ENCODE assay signal across 8 cellular contexts in the genomic region with DNA sequence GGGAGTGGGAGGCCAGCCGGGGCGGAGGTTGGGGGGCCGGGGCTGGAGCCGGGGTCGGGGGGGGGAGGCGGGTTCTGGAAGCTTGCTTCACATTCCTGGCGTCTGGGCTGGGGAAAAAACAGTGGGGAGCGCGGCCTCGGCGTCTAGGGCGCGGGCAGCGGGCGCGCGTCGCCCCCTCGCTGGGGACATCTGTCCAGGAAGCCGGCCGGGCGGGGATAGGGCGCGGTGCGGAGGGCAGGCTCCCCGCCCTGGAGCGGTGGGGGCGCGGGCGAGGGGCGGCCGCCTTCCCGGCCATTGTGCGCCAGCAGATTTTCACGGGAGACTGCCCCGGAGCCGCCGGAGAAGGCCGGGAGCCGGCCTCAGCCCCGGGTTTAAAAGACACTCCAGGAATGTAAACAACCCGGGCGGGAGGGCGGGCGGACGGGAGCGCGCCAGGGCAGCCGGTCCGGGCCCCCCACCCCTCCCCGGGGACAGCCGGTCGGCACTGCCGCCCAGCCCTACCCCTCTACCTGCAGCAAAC. TPM values are rescaled to one million over a fixed set of nuclear protein-coding genes. Genes with fewer than 3 reads are reported as not detected.
DNase-seq lines count a peak whose midpoint lies in the region; ATAC-seq, FAIRE-seq and TF ChIP-seq lines count a peak whose summit lies in the region.

No MANE protein-coding gene starts in this region.

- H3K4me3 Mint-ChIP-seq in endothelial cell (ENCODE audit: unreplicated experiment): peak overlapping the region; percentile 99

- peaks cover 10% of the 10 kb centered on the region for H3K27me3 Mint-ChIP-seq in endothelial cell (ENCODE audit: unreplicated experiment)

- peak; percentile 52 for DNase-seq in ELF-1 (ENCODE audit: low read depth, low spot score)
- peak in 2 of 3 donors; percentile 60 to 81 for DNase-seq in Peyer's patch
- DNase-seq in endothelial cell (ENCODE audit: low spot score): peak; percentile 23
- DNase-seq in mucosa of descending colon: peak in 2 of 3 donors; percentile 60 to 75
- no peak for DNase-seq in LoVo (ENCODE audit: low spot score)
- DNase-seq in GM12892 (ENCODE audit: insufficient read length): no peak
- DNase-seq in stimulated activated CD4-positive, alpha-beta T cell treated with anti-CD3 and anti-CD28 coated beads, Interleukin-15, amount 100 ng/mL, for 24 hours: no peak

- H3K27ac ChIP-seq in Peyer's patch: peak overlapping the region; percentile 82 to 100 (median 96)

- ATAC-seq in mucosa of descending colon (peak; percentile 2), GM18907 (IDR thresholded peaks at IDR 0.05; ENCODE audit: unreplicated experiment) (no peak)

- H3K4me3 ChIP-seq in Peyer's patch: peak overlapping the region; percentile 76 to 98 (median 83)
- peak overlapping the region; percentile 97 for H3K4me3 ChIP-seq in mucosa of descending colon

- H3K27me3 ChIP-seq in Peyer's patch: no peaks in the 10 kb centered on the region

- H3K4me1 Mint-ChIP-seq in endothelial cell (ENCODE audit: unreplicated experiment): peaks cover 42% of the 10 kb centered on the region

- TF ChIP-seq POLR2A in Peyer's patch (IDR thresholded peaks at IDR 0.05) (no peak), GM12892 (IDR thresholded peaks at IDR 0.05; ENCODE audit: low read depth, low read length) (no peak)

- intact Hi-C loops in mucosa of descending colon (cut with DNase I, micrococcal nuclease): loop anchor here (10.0 kb wide), 1 partner anchor 125 kb away; no protein-coding TSS in a partner anchor

- TF ChIP-seq CTCF in Peyer's patch (IDR thresholded peaks at IDR 0.05): no peak
- no peak for TF ChIP-seq CTCF in endothelial cell (IDR thresholded peaks at IDR 0.05; ENCODE audit: unreplicated experiment)
- no peak for TF ChIP-seq CTCF in mucosa of descending colon (IDR thresholded peaks at IDR 0.05)

- H3K9me3 ChIP-seq in Peyer's patch (no peaks in the 10 kb centered on the region), mucosa of descending colon (no peaks in the 10 kb centered on the region)

- peaks cover 3% of the 10 kb centered on the region for H3K36me3 Mint-ChIP-seq in endothelial cell (ENCODE audit: low read depth, unreplicated experiment)

- H3K4me1 ChIP-seq in Peyer's patch: peaks cover 11 to 53% (median 20%) of the 10 kb centered on the region in 4 donors
- H3K4me1 ChIP-seq in mucosa of descending colon (ENCODE audit: low read depth): peaks cover 52% of the 10 kb centered on the region

- H3K36me3 ChIP-seq in Peyer's patch (no peaks in the 10 kb centered on the region), mucosa of descending colon (ENCODE audit: low read depth) (no peaks in the 10 kb centered on the region)

- no peak overlapping the region for H3K27ac Mint-ChIP-seq in endothelial cell (ENCODE audit: unreplicated experiment)

- FAIRE-seq in GM12892 (lab: Jason Lieb, UNC): no peak

- no peaks in the 10 kb centered on the region for H3K9me3 Mint-ChIP-seq in endothelial cell (ENCODE audit: unreplicated experiment)

RNA-seq across cellular contexts. Expression of a gene that starts 1.4 kb away (rescaled TPM):
- total RNA-seq in Peyer's patch: 10 to 100 TPM; 40.4 to 86.7 (median 73.2) TPM
- 102 TPM for total RNA-seq in endothelial cell (ENCODE audit: unreplicated experiment)
- 100 to 1,000 TPM in 1 of 3 donors, 10 to 100 TPM in 2; 61.4 to 103 (median 89.1) TPM for total RNA-seq in mucosa of descending colon
- 30.7 TPM for polyA plus RNA-seq in GM12892 (2012; ENCODE audit: missing spikeins)

Comparison
In these comparisons a context has a peak if more than half of its experiments do, and no peak if none do; other contexts are left out.
1. DNase-seq: peak in ELF-1 (single experiment), Peyer's patch (2 of 3), endothelial cell (single experiment) and mucosa of descending colon (2 of 3); none in LoVo (single experiment), GM12892 (single experiment) and stimulated activated CD4-positive, alpha-beta T cell treated with anti-CD3 and anti-CD28 coated beads, Interleukin-15, amount 100 ng/mL, for 24 hours (single experiment).